Comparison of ENCODE assay signal across 8 cellular contexts in genomic region chr3:76570436-76571057, GRCh38.
A peak's percentile ranks its signal among the peaks of the same experiment; 100 is the strongest.
DNase-seq lines count a peak whose midpoint lies in the region; ATAC-seq and TF ChIP-seq lines count a peak whose summit lies in the region.

No MANE protein-coding gene starts in this region.

- no peaks in the 10 kb centered on the region for H3K79me2 ChIP-seq in mammary epithelial cell (ENCODE audit: insufficient read depth, low read length)

- H3K4me3 ChIP-seq in mammary epithelial cell (replicated peaks in 1 of 3; ENCODE audit: insufficient read depth in 1 of 3, low read depth in 2 of 3, low read length in 3 of 3), result no peak overlapping the region

- H3K27me3 ChIP-seq in mammary epithelial cell (ENCODE audit: insufficient read depth, low read length), result no peaks in the 10 kb centered on the region

- CTCF ChIA-PET in mammary epithelial cell (lab: Charles Lee; ENCODE audit: low non-redundant PET), result interaction anchor here (0.5 to 0.6 kb wide), 2 partner anchors 9 to 778 kb away, joined by 3 to 11 read pairs; no protein-coding TSS in a partner anchor

- no TSS peak for BruUV-seq in mammary epithelial cell (replicated peaks; lab: Mats Ljungman, UMichigan)

- TF ChIP-seq CTCF in mammary epithelial cell (conservative IDR thresholded peaks at IDR 0.05 in 1 of 2, IDR thresholded peaks at IDR 0.05 in 1 of 2; ENCODE audit: extremely low read depth in 1 of 2, insufficient read depth in 1 of 2, low read depth in 1 of 2, low read length in 2 of 2), result peak; percentile 60 to 62

- no peaks in the 10 kb centered on the region for H3K4me1 ChIP-seq in mammary epithelial cell (ENCODE audit: insufficient read depth, low read length)

- no peak overlapping the region for H2AFZ ChIP-seq in mammary epithelial cell (ENCODE audit: low read depth, low read length)

- dilution Hi-C loops in mammary epithelial cell (cut with HindIII; ENCODE audit: low sequenced_read_pairs), result no loop called here

- intact Hi-C loops in mammary epithelial cell (cut with micrococcal nuclease), result loop anchor here (5.0 kb wide), 1 partner anchor 548 kb away; no protein-coding TSS in a partner anchor

- H3K9ac ChIP-seq in mammary epithelial cell (ENCODE audit: insufficient read depth, low read length), result no peak overlapping the region

- 61% methylated on average over 3 of the region's 3 CpGs for WGBS in mammary epithelial cell (ENCODE audit: low coverage, missing lambda C conversion rate)

- no peak overlapping the region for H3K4me2 ChIP-seq in mammary epithelial cell (ENCODE audit: insufficient read depth, low read depth, low read length)

- H3K9me3 ChIP-seq in mammary epithelial cell (replicated peaks; ENCODE audit: insufficient read depth, low read length), result no peaks in the 10 kb centered on the region

- no peak for ATAC-seq in HG03571 (IDR thresholded peaks at IDR 0.05; ENCODE audit: unreplicated experiment)
- ATAC-seq in GM21737 (IDR thresholded peaks at IDR 0.05; ENCODE audit: unreplicated experiment), result no peak

- H4K20me1 ChIP-seq in mammary epithelial cell (ENCODE audit: insufficient read depth, low read length), result no peaks in the 10 kb centered on the region

- no peak overlapping the region for H3K27ac ChIP-seq in mammary epithelial cell (ENCODE audit: insufficient read depth, low read depth, low read length)

- in situ Hi-C loops in mammary epithelial cell (cut with MboI; ENCODE audit: low sequenced_read_pairs in 2 of 2), result loop anchor here in 1 of 2 donors (25.0 kb wide), 1 partner anchor 558 kb away; no protein-coding TSS in a partner anchor

- DNase-seq in ELR (ENCODE audit: low read depth), result peak; percentile 50
- peak; percentile 0 for DNase-seq in LHCN-M2 (ENCODE audit: low read depth)
- no peak for DNase-seq in mammary epithelial cell
- peak; percentile 13 for DNase-seq in myocyte (ENCODE audit: low read depth)
- no peak for DNase-seq in T1000 (lab: John Stamatoyannopoulos, UW)
- DNase-seq in stimulated activated CD4-positive, alpha-beta T cell treated with anti-CD3 and anti-CD28 coated beads, Interleukin-4, amount 100 ng/mL, for 1 hour, result no peak

- no peaks in the 10 kb centered on the region for H3K36me3 ChIP-seq in mammary epithelial cell (ENCODE audit: insufficient read depth, low read length)

Comparison
In these comparisons a context has a peak if more than half of its experiments do, and no peak if none do; other contexts are left out.
1. DNase-seq: peak in ELR (single experiment), LHCN-M2 (single experiment) and myocyte (single experiment); none in mammary epithelial cell (single experiment), T1000 (single experiment) and stimulated activated CD4-positive, alpha-beta T cell treated with anti-CD3 and anti-CD28 coated beads, Interleukin-4, amount 100 ng/mL, for 1 hour (single experiment).